1 cellular context compared by ENCODE assay signal in genomic region chr15:88546248-88547129, GRCh38.
TF ChIP-seq lines count a peak whose summit lies in the region.

Gene DET1, minus strand, starts transcription at chr15:88546681. Its CDS starts 14,976 bp downstream, at chr15:88531705.

TF ChIP-seq in HepG2, 621 proteins besides CTCF, POLR2A, EP300 and RAD21 (continued from another document and continues in another):
- TF ChIP-seq POLR2G (IDR thresholded peaks at IDR 0.05; ENCODE audit: low read depth, low read length), result peak; percentile 69
- TF ChIP-seq ZKSCAN1 (IDR thresholded peaks at IDR 0.05; ENCODE audit: low read length), result peak; percentile 17; the same call in 1 of the 2 replicates
- TF ChIP-seq ZNF784 (CRISPR knock-in tag; IDR thresholded peaks at IDR 0.05; ENCODE audit: borderline replicate concordance), result 0 out of 2 replicates have a peak, but pooled peaks have one; percentile 47
- peak; percentile 55; the same call in 1 of the 2 replicates for TF ChIP-seq ZNF792 (CRISPR knock-in tag; IDR thresholded peaks at IDR 0.05)
- peak; percentile 61 to 82; a peak in 3 of 4 replicates for TF ChIP-seq HMGXB4 (CRISPR knock-in tag; IDR thresholded peaks at IDR 0.05; ENCODE audit: borderline replicate concordance in 1 of 2, low read depth in 1 of 2)
- TF ChIP-seq DZIP1 (CRISPR knock-in tag; IDR thresholded peaks at IDR 0.05), result no peak
- 0 out of 2 replicates have a peak, but pooled peaks have one; percentile 21 for TF ChIP-seq ZNF317 (CRISPR knock-in tag; IDR thresholded peaks at IDR 0.05)
- peak; percentile 97 for TF ChIP-seq GABPB1 (CRISPR knock-in tag; IDR thresholded peaks at IDR 0.05)
- TF ChIP-seq CREM (IDR thresholded peaks at IDR 0.05), result 0 out of 2 replicates have a peak, but pooled peaks have one; percentile 31
- TF ChIP-seq CREM (CRISPR knock-in tag; IDR thresholded peaks at IDR 0.05), result no peak
- peak; percentile 66; the same call in 1 of the 2 replicates for TF ChIP-seq ZNF414 (CRISPR knock-in tag; IDR thresholded peaks at IDR 0.05)
- TF ChIP-seq EED (CRISPR knock-in tag; IDR thresholded peaks at IDR 0.05), result no peak
- TF ChIP-seq HDAC2 (CRISPR knock-in tag; IDR thresholded peaks at IDR 0.05), result peak; percentile 65; the same call in 1 of the 2 replicates
- 0 out of 2 replicates have a peak, but pooled peaks have one; percentile 73 for TF ChIP-seq ZMAT3 (CRISPR knock-in tag; conservative IDR thresholded peaks at IDR 0.05)
- peak; percentile 29; the same call in 1 of the 2 replicates for TF ChIP-seq SMC3 (IDR thresholded peaks at IDR 0.05; ENCODE audit: low read length)
- TF ChIP-seq MYC (CRISPR knock-in tag; IDR thresholded peaks at IDR 0.05; ENCODE audit: borderline replicate concordance), result peak; percentile 71; the same call in 1 of the 2 replicates
- peak; percentile 99 for TF ChIP-seq CBX5 (CRISPR knock-in tag; IDR thresholded peaks at IDR 0.05; ENCODE audit: borderline replicate concordance)
- no peak for TF ChIP-seq ZNF713 (CRISPR knock-in tag; IDR thresholded peaks at IDR 0.05)
- peak; percentile 90 for TF ChIP-seq ZNF280D (CRISPR knock-in tag; IDR thresholded peaks at IDR 0.05)
- TF ChIP-seq ZNF263 (CRISPR knock-in tag; IDR thresholded peaks at IDR 0.05), result no peak
- peak; percentile 51; the same call in 1 of the 2 replicates for TF ChIP-seq RCOR2 (CRISPR knock-in tag; IDR thresholded peaks at IDR 0.05)
- peak; percentile 46 for TF ChIP-seq SRSF1 (optimal IDR thresholded peaks at IDR 0.05; ENCODE audit: low read depth, low read length)
- peak; percentile 58; the same call in 1 of the 2 replicates for TF ChIP-seq HCFC1 (IDR thresholded peaks at IDR 0.05; ENCODE audit: low read depth, low read length)
- peak; percentile 64 for TF ChIP-seq SALL1 (CRISPR knock-in tag; IDR thresholded peaks at IDR 0.05)
- peak; percentile 68; the same call in 1 of the 2 replicates for TF ChIP-seq ZNF556 (CRISPR knock-in tag; IDR thresholded peaks at IDR 0.05; ENCODE audit: borderline replicate concordance)
- peak; percentile 61; the same call in 1 of the 2 replicates for TF ChIP-seq MIER3 (CRISPR knock-in tag; IDR thresholded peaks at IDR 0.05; ENCODE audit: borderline replicate concordance)
- no peak for TF ChIP-seq CREBL2 (CRISPR knock-in tag; IDR thresholded peaks at IDR 0.05; ENCODE audit: borderline replicate concordance)
- 0 out of 2 replicates have a peak, but pooled peaks have one; percentile 70 for TF ChIP-seq HOXA5 (CRISPR knock-in tag; IDR thresholded peaks at IDR 0.05)
- peak; percentile 59; the same call in 1 of the 2 replicates for TF ChIP-seq CBFB (CRISPR knock-in tag; IDR thresholded peaks at IDR 0.05)
- TF ChIP-seq ZFP91 (CRISPR knock-in tag; IDR thresholded peaks at IDR 0.05; ENCODE audit: borderline replicate concordance), result peak; percentile 58; the same call in 1 of the 2 replicates
- peak; percentile 65; the same call in 1 of the 2 replicates for TF ChIP-seq TARDBP (CRISPR knock-in tag; IDR thresholded peaks at IDR 0.05)
- TF ChIP-seq CREB1 (IDR thresholded peaks at IDR 0.05), result no peak
- peak; percentile 37; the same call in 1 of the 2 replicates for TF ChIP-seq CREB1 (CRISPR knock-in tag; IDR thresholded peaks at IDR 0.05)
- peak; percentile 51; the same call in 1 of the 2 replicates for TF ChIP-seq ZNF768 (CRISPR knock-in tag; IDR thresholded peaks at IDR 0.05)
- TF ChIP-seq TBL1XR1 (IDR thresholded peaks at IDR 0.05; ENCODE audit: borderline replicate concordance, low read length, partially characterized antibody), result peak; percentile 88
- peak; percentile 96 for TF ChIP-seq SPEN (CRISPR knock-in tag; IDR thresholded peaks at IDR 0.05; ENCODE audit: low read depth)
- TF ChIP-seq AKAP8 (CRISPR knock-in tag; IDR thresholded peaks at IDR 0.05), result no peak
- TF ChIP-seq ELF1 (CRISPR knock-in tag; IDR thresholded peaks at IDR 0.05), result peak; percentile 85
- TF ChIP-seq HNRNPLL (IDR thresholded peaks at IDR 0.05; ENCODE audit: low read depth, low read length, poor library complexity, severe bottlenecking), result peak; percentile 39
- peak; percentile 61 for TF ChIP-seq ZNF687 (CRISPR knock-in tag; IDR thresholded peaks at IDR 0.05)
- TF ChIP-seq ZNF572 (CRISPR knock-in tag; IDR thresholded peaks at IDR 0.05), result no peak
- TF ChIP-seq THRA (CRISPR knock-in tag; IDR thresholded peaks at IDR 0.05; ENCODE audit: borderline replicate concordance), result 0 out of 2 replicates have a peak, but pooled peaks have one; percentile 18
- no peak; the same call in 1 of the 2 replicates for TF ChIP-seq ZNF547 (CRISPR knock-in tag; IDR thresholded peaks at IDR 0.05)
- TF ChIP-seq HNRNPH1 (optimal IDR thresholded peaks at IDR 0.05; ENCODE audit: low read depth, low read length), result no peak
- 0 out of 2 replicates have a peak, but pooled peaks have one; percentile 30 for TF ChIP-seq RXRA (CRISPR knock-in tag; IDR thresholded peaks at IDR 0.05)
- TF ChIP-seq ERF (CRISPR knock-in tag; IDR thresholded peaks at IDR 0.05), result peak; percentile 81
